8 cellular contexts compared by ENCODE assay signal in genomic region chr4:121072080-121072835, GRCh38. TPM values are rescaled to one million over a fixed set of nuclear protein-coding genes. Genes with fewer than 3 reads are reported as not detected.
DNase-seq lines count a peak whose midpoint lies in the region; ATAC-seq, FAIRE-seq and TF ChIP-seq lines count a peak whose summit lies in the region.

A gene with protein sequence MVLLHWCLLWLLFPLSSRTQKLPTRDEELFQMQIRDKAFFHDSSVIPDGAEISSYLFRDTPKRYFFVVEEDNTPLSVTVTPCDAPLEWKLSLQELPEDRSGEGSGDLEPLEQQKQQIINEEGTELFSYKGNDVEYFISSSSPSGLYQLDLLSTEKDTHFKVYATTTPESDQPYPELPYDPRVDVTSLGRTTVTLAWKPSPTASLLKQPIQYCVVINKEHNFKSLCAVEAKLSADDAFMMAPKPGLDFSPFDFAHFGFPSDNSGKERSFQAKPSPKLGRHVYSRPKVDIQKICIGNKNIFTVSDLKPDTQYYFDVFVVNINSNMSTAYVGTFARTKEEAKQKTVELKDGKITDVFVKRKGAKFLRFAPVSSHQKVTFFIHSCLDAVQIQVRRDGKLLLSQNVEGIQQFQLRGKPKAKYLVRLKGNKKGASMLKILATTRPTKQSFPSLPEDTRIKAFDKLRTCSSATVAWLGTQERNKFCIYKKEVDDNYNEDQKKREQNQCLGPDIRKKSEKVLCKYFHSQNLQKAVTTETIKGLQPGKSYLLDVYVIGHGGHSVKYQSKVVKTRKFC (minus strand): TSS chr4:121072535. CDS start chr4:121045837, 26,698 bp downstream.

- DNase-seq in NCI-H748 (lab: John Stamatoyannopoulos, UW; ENCODE audit: unreplicated experiment) (peak; percentile 57), NCI-H748 treated with DMSO at 0.1 percent for 48 hours (lab: John Stamatoyannopoulos, UW) (no peak), PC-3 (no peak), left cardiac atrium (peak; percentile 32), posterior cingulate gyrus (peak in 8 of 10 donors; percentile 14 to 84 (median 38)), GM12891 (ENCODE audit: insufficient read length, low spot score) (no peak)
- peak; percentile 45 for DNase-seq in activated naive CD4-positive, alpha-beta T cell treated with anti-CD3 and anti-CD28 coated beads, Interleukin-2, amount 50 U/mL, for 16 hours

- POLR2A ChIA-PET in PC-3 (lab: Charles Lee; ENCODE audit: unreplicated experiment), result no interaction called here

- TF ChIP-seq CTCF in PC-3 (conservative IDR thresholded peaks at IDR 0.05; ENCODE audit: low read depth, low read length), result no peak

- no peaks in the 10 kb centered on the region for H3K9me2 ChIP-seq in PC-3 (replicated peaks; ENCODE audit: low read length)

- FAIRE-seq in GM12891 (lab: Jason Lieb, UNC), result no peak

- H3K4me3 ChIP-seq in PC-3 (ENCODE audit: low read length), result peak within 1 kb of the TSS; percentile 42; the same call in 1 of the 2 replicates

- no TSS peak for BruUV-seq in PC-3 (replicated peaks; lab: Mats Ljungman, UMichigan)

- no peak within 1 kb of the TSS for H3K9ac ChIP-seq in PC-3 (ENCODE audit: low read length)

- no peaks in the 10 kb centered on the region for H3K79me2 ChIP-seq in PC-3 (ENCODE audit: low read length)

- H3K4me2 ChIP-seq in PC-3 (ENCODE audit: low read length), result peak within 1 kb of the TSS; percentile 56

- no peaks in the 10 kb centered on the region for H3F3A ChIP-seq in PC-3 (ENCODE audit: low read length, unreplicated experiment)

- CTCF ChIA-PET in PC-3 (lab: Charles Lee), result no interaction called here

- TF ChIP-seq POLR2A in GM12891 (IDR thresholded peaks at IDR 0.05; ENCODE audit: low read depth, low read length), result no peak

- H2AFZ ChIP-seq in PC-3 (ENCODE audit: low read length), result peak within 1 kb of the TSS; percentile 45; the same call in 1 of the 2 replicates

- H3K27me3 ChIP-seq in PC-3 (ENCODE audit: low read length), result peaks cover 27% of the 10 kb centered on the region

- H3K9me3 ChIP-seq in PC-3 (ENCODE audit: low read length), result no peaks in the 10 kb centered on the region

- H3K4me1 ChIP-seq in PC-3 (ENCODE audit: insufficient read depth, low read length), result no peaks in the 10 kb centered on the region

- ATAC-seq in PC-3, result peak; percentile 48
- peak; percentile 83 to 87 for ATAC-seq in left cardiac atrium
- ATAC-seq in HG03196 (IDR thresholded peaks at IDR 0.05; ENCODE audit: unreplicated experiment), result no peak

- no peaks in the 10 kb centered on the region for H3K36me3 ChIP-seq in PC-3 (ENCODE audit: low read depth, low read length)

- no peaks in the 10 kb centered on the region for H4K20me1 ChIP-seq in PC-3 (ENCODE audit: low read length)

- H3K27ac ChIP-seq in PC-3 (ENCODE audit: low read length), result no peak within 1 kb of the TSS

- intact Hi-C loops in PC-3 (cut with micrococcal nuclease), result no loop called here
- intact Hi-C loops in left cardiac atrium (cut with DNase I), result loop anchor here in 1 of 2 donors (10.0 kb wide), 1 partner anchor 147 kb away; the partner anchor contains the start of gene PRDM5
- intact Hi-C loops in posterior cingulate gyrus (cut with DNase I), result no loop called here

TF ChIP-seq in GM12891, 5 proteins besides CTCF, POLR2A, EP300 and RAD21:
- TF ChIP-seq POU2F2 (IDR thresholded peaks at IDR 0.05; ENCODE audit: low read depth, low read length) (no peak), SPI1 (IDR thresholded peaks at IDR 0.05; ENCODE audit: low read depth, low read length) (no peak), TAF1 (IDR thresholded peaks at IDR 0.05; ENCODE audit: low read depth, low read length) (no peak), POLR2AphosphoS5 (IDR thresholded peaks at IDR 0.05; ENCODE audit: low read depth, low read length) (no peak), PAX5 (IDR thresholded peaks at IDR 0.05; ENCODE audit: insufficient read depth, low read length, severe bottlenecking) (no peak)

RNA-seq across cellular contexts. Expression of the gene that starts here (rescaled TPM):
- total RNA-seq in PC-3 (2014; rRNA removed), result 0.04 TPM in 1 of 2 replicates, not detected in the other
- total RNA-seq in left cardiac atrium, result 1 to 10 TPM; 4.2 to 5.4 TPM
- polyA plus RNA-seq in GM12891 (2012; ENCODE audit: low read depth, missing spikeins), result not detected

Comparison
In these comparisons a context has a peak if more than half of its experiments do, and no peak if none do; other contexts are left out.
1. DNase-seq: peak in NCI-H748 (single experiment), activated naive CD4-positive, alpha-beta T cell treated with anti-CD3 and anti-CD28 coated beads, Interleukin-2, amount 50 U/mL, for 16 hours (single experiment), left cardiac atrium (single experiment) and posterior cingulate gyrus (8 of 10); none in NCI-H748 treated with DMSO at 0.1 percent for 48 hours (single experiment), PC-3 (single experiment) and GM12891 (single experiment).
2. Peak in ATAC-seq, H3K4me3 ChIP-seq and H3K4me2 ChIP-seq in PC-3; RNA of the gene not detected or under 1 TPM.